In the genomic region with DNA sequence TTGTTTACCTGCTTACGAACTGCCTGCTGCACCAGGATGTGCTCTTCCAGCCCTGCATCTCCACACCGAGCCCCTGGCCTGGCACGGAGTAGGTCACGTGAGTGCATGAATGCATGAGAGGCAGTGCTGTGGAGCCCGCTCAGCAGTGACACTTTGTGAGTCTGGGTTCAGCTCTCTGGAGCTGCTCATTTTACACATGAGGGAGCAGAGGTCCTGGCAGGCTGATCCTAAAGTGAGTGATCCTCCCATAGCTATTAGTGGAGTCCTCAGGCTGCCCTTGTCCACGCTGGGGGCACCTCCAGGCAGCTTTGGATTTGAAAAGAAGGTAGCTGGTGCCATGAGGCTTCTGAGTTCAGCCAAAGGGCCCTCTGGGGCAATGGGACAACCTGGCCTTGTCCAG, we compare ENCODE assay signal across 15 cellular contexts.
A peak's percentile ranks its signal among the peaks of the same experiment; 100 is the strongest.
DNase-seq lines count a peak whose midpoint lies in the region; TF ChIP-seq lines count a peak whose summit lies in the region.
"Had no signal": no experiment of that assay in that cellular context is flagged by ENCODE, and none has a peak within 500 bp of the region (broad histone marks: within the 10 kb centered on the region; RNA-seq: fewer than 3 reads in every experiment).

No MANE protein-coding gene starts in this region.

- no peaks in the 10 kb centered on the region for H3K27me3 ChIP-seq in BLaER1
- no peaks in the 10 kb centered on the region for H3K27me3 ChIP-seq in spleen (replicated peaks in 1 of 7)
- peaks cover 92% of the 10 kb centered on the region for H3K27me3 ChIP-seq in MM.1S (replicated peaks; ENCODE audit: insufficient read depth, low read length)

- H4K20me1 ChIP-seq in BLaER1 (no peaks in the 10 kb centered on the region), MM.1S (ENCODE audit: insufficient read depth, low read length) (no peaks in the 10 kb centered on the region)

- H3K36me3 Mint-ChIP-seq in nephron progenitor cell (ENCODE audit: low read depth) = no peaks in the 10 kb centered on the region
- H3K36me3 Mint-ChIP-seq: CD4-positive, alpha-beta memory T cell had no signal

- WGBS in spleen, 5 donors = 73 to 82% (median 81%) methylated on average over 6 of the region's 6 CpGs

- H3K4me2 ChIP-seq in BLaER1 (peak overlapping the region; percentile 35), MM.1S (ENCODE audit: low read depth, low read length) (no peak overlapping the region)
- H3K4me2 ChIP-seq: GM23338 had no signal

- H3K4me1 ChIP-seq in BLaER1 (peaks cover 10% of the 10 kb centered on the region; the same call in 1 of the 2 replicates), spleen (peaks cover 0 to 8% (median 0%) of the 10 kb centered on the region in 6 donors), MM.1S (ENCODE audit: low read length) (no peaks in the 10 kb centered on the region)

- intact Hi-C loops in spleen (cut with DNase I; ENCODE audit: low total_unique reads) = no loop called here

- H3K9me3 Mint-ChIP-seq in nephron progenitor cell = no peaks in the 10 kb centered on the region
- H3K9me3 Mint-ChIP-seq: GM23338, H9 had no signal

- no peaks in the 10 kb centered on the region for H3K36me3 ChIP-seq in BLaER1
- H3K36me3 ChIP-seq in spleen = no peaks in the 10 kb centered on the region
- H3K36me3 ChIP-seq in MM.1S (replicated peaks; ENCODE audit: insufficient read depth, low read length) = no peaks in the 10 kb centered on the region

- H3K4me1 Mint-ChIP-seq in nephron progenitor cell = peaks cover 59% of the 10 kb centered on the region
- H3K4me1 Mint-ChIP-seq: CD4-positive, alpha-beta memory T cell had no signal

- no peak overlapping the region for H2AFZ ChIP-seq in MM.1S (ENCODE audit: low read length)
- H2AFZ ChIP-seq: GM23338 had no signal

- H3K79me2 ChIP-seq in MM.1S (ENCODE audit: low read length) = no peaks in the 10 kb centered on the region

- no peak overlapping the region for H3K27ac ChIP-seq in BLaER1
- H3K27ac ChIP-seq in spleen = peak overlapping the region in 5 of 8 donors; percentile 11 to 29 (median 23)
- no peak overlapping the region for H3K27ac ChIP-seq in MM.1S (ENCODE audit: low read length)
- H3K27ac ChIP-seq: C4-2B, HL-60 had no signal

- H3K27me3 Mint-ChIP-seq in nephron progenitor cell (ENCODE audit: low read depth, poor library complexity) = peaks cover 19% of the 10 kb centered on the region
- H3K27me3 Mint-ChIP-seq: CD4-positive, alpha-beta memory T cell had no signal

- H3K9me3 ChIP-seq in BLaER1 (no peaks in the 10 kb centered on the region), spleen (no peaks in the 10 kb centered on the region), MM.1S (replicated peaks; ENCODE audit: insufficient read depth, low read length) (no peaks in the 10 kb centered on the region)

- TF ChIP-seq CTCF in nephron progenitor cell (IDR thresholded peaks at IDR 0.05) (no peak), spleen (IDR thresholded peaks at IDR 0.05 in 8 of 11, conservative IDR thresholded peaks at IDR 0.05 in 3 of 11) (no peak), MM.1S (IDR thresholded peaks at IDR 0.05; ENCODE audit: low read length) (no peak)

- no peak overlapping the region for H3K4me3 ChIP-seq in BLaER1
- H3K4me3 ChIP-seq in spleen = no peak overlapping the region
- no peak overlapping the region for H3K4me3 ChIP-seq in MM.1S (ENCODE audit: low read length)
- H3K4me3 ChIP-seq: GM23338 had no signal

- no peak for TF ChIP-seq POLR2A in spleen (IDR thresholded peaks at IDR 0.05)

- H3K9ac ChIP-seq in BLaER1 = no peak overlapping the region
- H3K9ac ChIP-seq in MM.1S (ENCODE audit: low read length) = no peak overlapping the region

- no peak overlapping the region for H3K27ac Mint-ChIP-seq in nephron progenitor cell
- H3K27ac Mint-ChIP-seq: CD4-positive, alpha-beta memory T cell; GM23338; H9 had no signal

- no peaks in the 10 kb centered on the region for H3F3A ChIP-seq in MM.1S (ENCODE audit: insufficient read depth, low read length)

- H3K4me3 Mint-ChIP-seq in nephron progenitor cell = peak overlapping the region; percentile 59
- H3K4me3 Mint-ChIP-seq: CD4-positive, alpha-beta memory T cell; GM23338; H9 had no signal

- DNase-seq in DMS79 treated with DMSO at 0.1 percent for 48 hours (lab: John Stamatoyannopoulos, UW) = peak; percentile 42
- no peak for DNase-seq in nephron progenitor cell
- DNase-seq in spleen = peak; percentile 64
- DNase-seq in MM.1S = no peak
- no peak for DNase-seq in DMS53 (lab: John Stamatoyannopoulos, UW)
- DNase-seq in DMS153 (lab: John Stamatoyannopoulos, UW) = no peak
- DNase-seq: ACHN; CD4-positive, alpha-beta memory T cell; H9; IMR-90; KBM-7 had no signal

- no peaks in the 10 kb centered on the region for H3K9me2 ChIP-seq in MM.1S (replicated peaks; ENCODE audit: insufficient read depth, low read length)

Comparison
In these comparisons a context has a peak if more than half of its experiments do, and no peak if none do; other contexts are left out.
1. H3K27ac ChIP-seq: peak in spleen (5 of 8); none in BLaER1 (single experiment) and MM.1S (single experiment).
2. DNase-seq: peak in DMS79 treated with DMSO at 0.1 percent for 48 hours (single experiment) and spleen (single experiment); none in nephron progenitor cell (single experiment), MM.1S (single experiment), DMS53 (single experiment) and DMS153 (single experiment).